ENCODE assay signal across 35 cellular contexts in genomic region chr5:100273846-100274580, GRCh38.
"Had no signal": no experiment of that assay in that cellular context is flagged by ENCODE, and none has a peak within 500 bp of the region (broad histone marks: within the 10 kb centered on the region; RNA-seq: fewer than 3 reads in every experiment).

No MANE protein-coding gene starts in this region.

- H3K27me3 Mint-ChIP-seq: activated CD4-positive, alpha-beta memory T cell treated with anti-CD3 and anti-CD28 coated beads for 36 hours; activated CD4-positive, alpha-beta T cell treated with anti-CD3 and anti-CD28 coated beads, Interleukin-2, amount 10 ng/mL, durations not matched to agents 24 days and 14 days; activated naive CD8-positive, alpha-beta T cell treated with anti-CD3 and anti-CD28 coated beads for 36 hours; central memory CD8-positive, alpha-beta T cell; progenitor cell of endocrine pancreas; stimulated activated naive CD8-positive, alpha-beta T cell treated with anti-CD3 and anti-CD28 coated beads, Interleukin-15, amount 100 ng/mL, for 72 hours had no signal

- H3K9me3 ChIP-seq: ascending aorta, breast epithelium, esophagus squamous epithelium, ovary, sigmoid colon, upper lobe of left lung, vagina had no signal

- FAIRE-seq: frontal cortex, islet of Langerhans, small intestine had no signal

- H3K27ac ChIP-seq: ascending aorta, breast epithelium, epithelial cell of prostate, esophagus squamous epithelium, ovary, sigmoid colon, upper lobe of left lung, vagina had no signal

- H3K4me3 Mint-ChIP-seq: activated CD4-positive, alpha-beta memory T cell treated with anti-CD3 and anti-CD28 coated beads for 36 hours; activated CD4-positive, alpha-beta T cell treated with anti-CD3 and anti-CD28 coated beads, Interleukin-2, amount 10 ng/mL, durations not matched to agents 24 days and 14 days; activated naive CD4-positive, alpha-beta T cell treated with anti-CD3 and anti-CD28 coated beads for 36 hours; activated naive CD8-positive, alpha-beta T cell treated with anti-CD3 and anti-CD28 coated beads for 36 hours; activated T-helper 1 cell treated with anti-CD3 and anti-CD28 coated beads, Interleukin-12 subunit alpha, Interleukin-12 subunit beta, Interleukin-2, Interleukin-4 antibody, amounts not matched to agents 30 ng/mL and 10 ng/mL and 1 ng/mL, durations not matched to agents 14 hours and 24 hours and 36 hours; central memory CD8-positive, alpha-beta T cell; mesothelial cell of epicardium; naive thymus-derived CD4-positive, alpha-beta T cell; stimulated activated effector memory CD8-positive, alpha-beta T cell treated with anti-CD3 and anti-CD28 coated beads, Interleukin-12 subunit alpha, Interleukin-12 subunit beta, amount 100 ng/mL, for 72 hours; stimulated activated naive CD8-positive, alpha-beta T cell treated with anti-CD3 and anti-CD28 coated beads, Interleukin-15, amount 100 ng/mL, for 72 hours; T-helper 1 cell treated with Interleukin-12 subunit alpha and Interleukin-12 subunit beta and Interleukin-4 antibody, amounts not matched to agents 30 μg/mL and 1 μg/mL, for 36 hours had no signal

- H3K9me3 Mint-ChIP-seq: activated CD4-positive, alpha-beta memory T cell treated with anti-CD3 and anti-CD28 coated beads for 36 hours; activated CD4-positive, alpha-beta T cell treated with anti-CD3 and anti-CD28 coated beads, Interleukin-2, amount 10 ng/mL, durations not matched to agents 24 days and 14 days; activated naive CD8-positive, alpha-beta T cell treated with anti-CD3 and anti-CD28 coated beads for 36 hours; activated T-helper 1 cell treated with anti-CD3 and anti-CD28 coated beads, Interleukin-12 subunit alpha, Interleukin-12 subunit beta, Interleukin-2, Interleukin-4 antibody, amounts not matched to agents 30 ng/mL and 10 ng/mL and 1 ng/mL, durations not matched to agents 14 hours and 24 hours and 36 hours; central memory CD8-positive, alpha-beta T cell; mesothelial cell of epicardium; T-helper 1 cell treated with Interleukin-12 subunit alpha and Interleukin-12 subunit beta and Interleukin-4 antibody, amounts not matched to agents 30 μg/mL and 1 μg/mL, for 36 hours had no signal

- H3K27ac Mint-ChIP-seq: activated CD4-positive, alpha-beta memory T cell treated with anti-CD3 and anti-CD28 coated beads for 36 hours; activated CD4-positive, alpha-beta T cell treated with anti-CD3 and anti-CD28 coated beads, Interleukin-2, amount 10 ng/mL, durations not matched to agents 24 days and 14 days; activated naive CD4-positive, alpha-beta T cell treated with anti-CD3 and anti-CD28 coated beads for 36 hours; activated naive CD8-positive, alpha-beta T cell treated with anti-CD3 and anti-CD28 coated beads for 36 hours; activated T-helper 1 cell treated with anti-CD3 and anti-CD28 coated beads, Interleukin-12 subunit alpha, Interleukin-12 subunit beta, Interleukin-2, Interleukin-4 antibody, amounts not matched to agents 30 ng/mL and 10 ng/mL and 1 ng/mL, durations not matched to agents 14 hours and 24 hours and 36 hours; mesothelial cell of epicardium; naive thymus-derived CD4-positive, alpha-beta T cell; progenitor cell of endocrine pancreas; stimulated activated effector memory CD8-positive, alpha-beta T cell treated with anti-CD3 and anti-CD28 coated beads, Interleukin-12 subunit alpha, Interleukin-12 subunit beta, amount 100 ng/mL, for 72 hours; stimulated activated naive CD8-positive, alpha-beta T cell treated with anti-CD3 and anti-CD28 coated beads, Interleukin-15, amount 100 ng/mL, for 72 hours; T-helper 1 cell treated with Interleukin-12 subunit alpha and Interleukin-12 subunit beta and Interleukin-4 antibody, amounts not matched to agents 30 μg/mL and 1 μg/mL, for 36 hours had no signal

- DNase-seq: activated CD4-positive, alpha-beta memory T cell treated with anti-CD3 and anti-CD28 coated beads for 36 hours; activated CD4-positive, alpha-beta T cell treated with anti-CD3 and anti-CD28 coated beads, Interleukin-2, amount 10 ng/mL, durations not matched to agents 24 days and 14 days; activated CD4-positive, CD25-positive, alpha-beta regulatory T cell treated with anti-CD3 and anti-CD28 coated beads, Interleukin-2, amount 50 U/mL, for 72 hours; activated CD8-positive, alpha-beta memory T cell treated with anti-CD3 and anti-CD28 coated beads, Interleukin-2, amount 50 U/mL, for 4 hours; activated effector memory CD4-positive, alpha-beta T cell treated with anti-CD3 and anti-CD28 coated beads, Interleukin-2, amount 50 U/mL, for 16 hours; activated naive CD4-positive, alpha-beta T cell treated with anti-CD3 and anti-CD28 coated beads for 36 hours; activated naive CD8-positive, alpha-beta T cell treated with anti-CD3 and anti-CD28 coated beads for 36 hours; activated T-cell treated with anti-CD3 and anti-CD28 coated beads, Interleukin-2, amount 50 U/mL, for 1 hour; dermis blood vessel endothelial cell; effector CD4-positive, alpha-beta T cell; esophagus squamous epithelium; glutamatergic neuron; left cardiac atrium; left ventricle myocardium superior; naive thymus-derived CD4-positive, alpha-beta T cell; ovary; retina; sigmoid colon; small intestine; stimulated activated CD4-positive, alpha-beta T cell treated with anti-CD3 and anti-CD28 coated beads, Interleukin-4, amount 100 ng/mL, for 24 hours; stimulated activated naive CD8-positive, alpha-beta T cell treated with anti-CD3 and anti-CD28 coated beads, Interleukin-15, amount 100 ng/mL, for 72 hours; substantia nigra; upper lobe of left lung had no signal

- H3K36me3 ChIP-seq: ascending aorta, breast epithelium, esophagus squamous epithelium, ovary, sigmoid colon, upper lobe of left lung, vagina had no signal

- H3K4me1 ChIP-seq: ascending aorta, breast epithelium, esophagus squamous epithelium, upper lobe of left lung, vagina had no signal

- H3K4me3 ChIP-seq: ascending aorta, breast epithelium, esophagus squamous epithelium, ovary, sigmoid colon, upper lobe of left lung, vagina had no signal

- H3K36me3 Mint-ChIP-seq: activated CD4-positive, alpha-beta memory T cell treated with anti-CD3 and anti-CD28 coated beads for 36 hours; activated naive CD8-positive, alpha-beta T cell treated with anti-CD3 and anti-CD28 coated beads for 36 hours; mesothelial cell of epicardium; naive thymus-derived CD4-positive, alpha-beta T cell; stimulated activated effector memory CD8-positive, alpha-beta T cell treated with anti-CD3 and anti-CD28 coated beads, Interleukin-12 subunit alpha, Interleukin-12 subunit beta, amount 100 ng/mL, for 72 hours had no signal

- ATAC-seq: left cardiac atrium; left ventricle myocardium superior; naive thymus-derived CD4-positive, alpha-beta T cell; stimulated activated effector memory CD8-positive, alpha-beta T cell treated with anti-CD3 and anti-CD28 coated beads, Interleukin-12 subunit alpha, Interleukin-12 subunit beta, amount 100 ng/mL, for 72 hours; stimulated activated naive CD8-positive, alpha-beta T cell treated with anti-CD3 and anti-CD28 coated beads, Interleukin-15, amount 100 ng/mL, for 72 hours had no signal

- H3K4me1 Mint-ChIP-seq: activated CD4-positive, alpha-beta T cell treated with anti-CD3 and anti-CD28 coated beads, Interleukin-2, amount 10 ng/mL, durations not matched to agents 24 days and 14 days; activated naive CD8-positive, alpha-beta T cell treated with anti-CD3 and anti-CD28 coated beads for 36 hours; central memory CD8-positive, alpha-beta T cell; naive thymus-derived CD4-positive, alpha-beta T cell; stimulated activated effector memory CD8-positive, alpha-beta T cell treated with anti-CD3 and anti-CD28 coated beads, Interleukin-12 subunit alpha, Interleukin-12 subunit beta, amount 100 ng/mL, for 72 hours; stimulated activated naive CD8-positive, alpha-beta T cell treated with anti-CD3 and anti-CD28 coated beads, Interleukin-15, amount 100 ng/mL, for 72 hours had no signal

- H3K27me3 ChIP-seq: ascending aorta, breast epithelium, esophagus squamous epithelium, ovary, sigmoid colon, upper lobe of left lung, vagina had no signal
